Comparison of ENCODE assay signal across 8 cellular contexts in the genomic region with DNA sequence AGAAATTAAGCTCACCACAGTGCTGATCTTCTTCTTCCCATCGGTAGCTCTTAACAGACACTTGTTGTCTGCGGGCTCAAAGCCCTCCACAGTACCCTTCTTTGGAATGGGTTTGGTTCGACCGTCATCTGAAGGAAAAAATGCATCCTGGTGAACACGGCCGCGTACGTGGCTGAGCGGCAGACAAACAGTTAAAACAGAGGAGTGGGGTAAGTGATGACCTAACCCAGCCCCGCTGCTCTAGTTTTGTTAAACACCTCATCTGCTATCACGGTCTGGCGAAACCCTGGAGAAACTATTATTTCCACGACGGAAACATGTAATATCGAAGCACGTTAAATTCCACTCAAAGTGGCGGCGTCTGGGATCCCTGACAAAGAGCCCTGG. TPM values are rescaled to one million over a fixed set of nuclear protein-coding genes. Genes with fewer than 3 reads are reported as not detected.
DNase-seq lines count a peak whose midpoint lies in the region; ATAC-seq and TF ChIP-seq lines count a peak whose summit lies in the region.

No MANE protein-coding gene starts in this region.

- H3K4me3 ChIP-seq in CD8-positive, alpha-beta T cell (ENCODE audit: low read depth, low read length) = peak overlapping the region; percentile 92
- H3K4me3 ChIP-seq in dorsolateral prefrontal cortex (peak overlapping the region; percentile 59 to 100 (median 94)), muscle layer of duodenum (ENCODE audit: low read depth in 1 of 2, low read length in 2 of 2) (peak overlapping the region; percentile 89 to 95)

- CTCF ChIA-PET in CD8-positive, alpha-beta T cell (lab: Charles Lee) = interaction anchor here (0.8 to 17.8 kb wide), 4 partner anchors 8 to 236 kb away, joined by 3 to 192 read pairs (median 14); partner anchors contain the start of gene BMF

- no peaks in the 10 kb centered on the region for H3K9me3 Mint-ChIP-seq in CD8-positive, alpha-beta T cell

- H3K4me3 Mint-ChIP-seq in CD8-positive, alpha-beta T cell = peak overlapping the region; percentile 99

- TF ChIP-seq CTCF in CD8-positive, alpha-beta T cell (IDR thresholded peaks at IDR 0.05) = no peak
- TF ChIP-seq CTCF in dorsolateral prefrontal cortex (IDR thresholded peaks at IDR 0.05 in 54 of 56, conservative IDR thresholded peaks at IDR 0.05 in 2 of 56; ENCODE audit: low read depth in 1 of 56, partially characterized antibody in 56 of 56) = no peak

- H3K27ac Mint-ChIP-seq in CD8-positive, alpha-beta T cell = peak overlapping the region; percentile 99

- H3K4me1 Mint-ChIP-seq in CD8-positive, alpha-beta T cell (ENCODE audit: low read depth) = peaks cover 43% of the 10 kb centered on the region

- POLR2A ChIA-PET in CD8-positive, alpha-beta T cell (lab: Charles Lee) = interaction anchor here (0.8 to 3.1 kb wide), 3 partner anchors 9 to 414 kb away, joined by 3 to 20 read pairs (median 4); no protein-coding TSS in a partner anchor

- peaks cover 24% of the 10 kb centered on the region for H3K36me3 ChIP-seq in CD8-positive, alpha-beta T cell (ENCODE audit: insufficient read depth, low read length)
- peaks cover 28 to 41% of the 10 kb centered on the region in 2 donors for H3K36me3 ChIP-seq in muscle layer of duodenum (ENCODE audit: control insufficient read depth in 1 of 2, insufficient read depth in 2 of 2, low read length in 2 of 2)

- no peaks in the 10 kb centered on the region for H3K27me3 Mint-ChIP-seq in CD8-positive, alpha-beta T cell (ENCODE audit: low read depth)

- no peaks in the 10 kb centered on the region for H3K9me3 ChIP-seq in CD8-positive, alpha-beta T cell (ENCODE audit: low read length)
- no peaks in the 10 kb centered on the region for H3K9me3 ChIP-seq in muscle layer of duodenum (ENCODE audit: control insufficient read depth in 1 of 2, low read length in 2 of 2)

- H3K27me3 ChIP-seq in CD8-positive, alpha-beta T cell (ENCODE audit: insufficient read depth, low read length) = no peaks in the 10 kb centered on the region
- H3K27me3 ChIP-seq in dorsolateral prefrontal cortex (no peaks in the 10 kb centered on the region), muscle layer of duodenum (ENCODE audit: low read depth, low read length) (no peaks in the 10 kb centered on the region)

- peak overlapping the region; percentile 84 for H3K27ac ChIP-seq in CD8-positive, alpha-beta T cell (ENCODE audit: low read depth, low read length)
- peak overlapping the region; percentile 57 to 99 (median 94) for H3K27ac ChIP-seq in dorsolateral prefrontal cortex
- H3K27ac ChIP-seq in muscle layer of duodenum (ENCODE audit: low read length) = peak overlapping the region; percentile 94

- intact Hi-C loops in CD8-positive, alpha-beta T cell (cut with DNase I, micrococcal nuclease) = loop anchor here (2.0 to 10.0 kb wide), 4 partner anchors 106 to 554 kb away; partner anchors contain the start of genes EIF2AK4 (in 1 of the 2), FSIP1 (in 1 of the 2) and KNL1 (in 1 of the 2)
- intact Hi-C loops in dorsolateral prefrontal cortex (cut with DNase I) = loop anchor here in 1 of 2 donors (5.0 kb wide), 1 partner anchor 69 kb away; the partner anchor contains the start of gene BMF

- peaks cover 52% of the 10 kb centered on the region for H3K36me3 Mint-ChIP-seq in CD8-positive, alpha-beta T cell

- no peak for DNase-seq in CD8-positive, alpha-beta T cell
- DNase-seq in NCI-H69 (lab: John Stamatoyannopoulos, UW) (peak; percentile 71), dorsolateral prefrontal cortex (no peak), COR-L47 (lab: John Stamatoyannopoulos, UW) (no peak), NCI-H1105 treated with DMSO at 0.1 percent for 48 hours (lab: John Stamatoyannopoulos, UW) (no peak), NCI-H128 (lab: John Stamatoyannopoulos, UW; ENCODE audit: unreplicated experiment) (no peak), hepatic stellate cell (ENCODE audit: low spot score) (no peak)

- H3K4me1 ChIP-seq in CD8-positive, alpha-beta T cell (ENCODE audit: insufficient read depth, low read length) = peaks cover 16% of the 10 kb centered on the region
- peaks cover 4 to 20% of the 10 kb centered on the region in 2 donors for H3K4me1 ChIP-seq in muscle layer of duodenum (ENCODE audit: control insufficient read depth in 1 of 2, insufficient read depth in 2 of 2, low read length in 2 of 2)

- ATAC-seq in CD8-positive, alpha-beta T cell = no peak

RNA-seq across cellular contexts. Expression of gene SRP14, which starts 0.7 kb away (rescaled TPM):
- 100 to 1,000 TPM; 133 to 135 TPM for total RNA-seq in CD8-positive, alpha-beta T cell
- total RNA-seq in dorsolateral prefrontal cortex = 100 to 1,000 TPM; 118 to 280 (median 179) TPM
